ENCODE assay signal across 19 cellular contexts in genomic region chr12:114275937-114276785, GRCh38.
"Had no signal": no experiment of that assay in that cellular context is flagged by ENCODE, and none has a peak within 500 bp of the region (broad histone marks: within the 10 kb centered on the region; RNA-seq: fewer than 3 reads in every experiment).

No MANE protein-coding gene starts in this region.

- H3K27ac ChIP-seq: ascending aorta, cardiac muscle cell, lower lobe of right lung, transverse colon, vagina had no signal

- H3K4me3 ChIP-seq: ascending aorta, cardiac muscle cell, lower lobe of right lung, transverse colon, vagina had no signal

- H3K4me1 ChIP-seq: lower lobe of right lung, transverse colon, vagina had no signal

- DNase-seq: activated CD4-positive, alpha-beta T cell treated with anti-CD3 and anti-CD28 coated beads, Interleukin-2, amount 10 ng/mL, durations not matched to agents 7 days and 5 days; activated CD8-positive, alpha-beta memory T cell treated with anti-CD3 and anti-CD28 coated beads for 24 hours; activated naive CD8-positive, alpha-beta T cell treated with anti-CD3 and anti-CD28 coated beads, Interleukin-2, amount 10 ng/mL, durations not matched to agents 7 days and 5 days; hypothalamus; left cardiac atrium; lower lobe of right lung; nephron progenitor cell; occipital lobe; right cardiac atrium; small intestine; stimulated activated CD4-positive, alpha-beta T cell treated with anti-CD3 and anti-CD28 coated beads, Interleukin-4, amount 100 ng/mL, for 24 hours; stimulated activated naive CD4-positive, alpha-beta T cell treated with Interleukin-2 at 50 U/mL for 16 hours; substantia nigra; transverse colon had no signal

- H3K27me3 ChIP-seq: ascending aorta, cardiac muscle cell, transverse colon, vagina had no signal

- ATAC-seq: left cardiac atrium, lower lobe of right lung, right cardiac atrium had no signal

- FAIRE-seq: colon, endometrium, small intestine had no signal

- H3K36me3 ChIP-seq: ascending aorta, cardiac muscle cell, lower lobe of right lung, transverse colon, vagina had no signal

- H3K9me3 ChIP-seq: ascending aorta, lower lobe of right lung, transverse colon, vagina had no signal
